ENCODE assay signal across 8 cellular contexts in genomic region chr5:80654054-80654390, GRCh38. TPM values are rescaled to one million over a fixed set of nuclear protein-coding genes. Genes with fewer than 3 reads are reported as not detected.
DNase-seq lines count a peak whose midpoint lies in the region; ATAC-seq, FAIRE-seq and TF ChIP-seq lines count a peak whose summit lies in the region.

No MANE protein-coding gene starts in this region.

- peak overlapping the region; percentile 66 for H3K27ac Mint-ChIP-seq in astrocyte (ENCODE audit: unreplicated experiment)

- peak in 1 of 2 donors; percentile 0 for ATAC-seq in activated T-cell treated with anti-CD3 and anti-CD28 coated beads, Interleukin-2, amount 50 U/mL, for 4 hours
- peak; percentile 64 for ATAC-seq in left colon

- H3K4me2 ChIP-seq in astrocyte (ENCODE audit: low read length): peak overlapping the region; percentile 99

- H3K27me3 Mint-ChIP-seq in activated T-cell treated with anti-CD3 and anti-CD28 coated beads, Interleukin-2, amount 50 U/mL, for 4 hours (ENCODE audit: low read depth): no peaks in the 10 kb centered on the region
- H3K27me3 Mint-ChIP-seq in astrocyte (ENCODE audit: low read depth, unreplicated experiment): no peaks in the 10 kb centered on the region

- DNase-seq in activated T-cell treated with anti-CD3 and anti-CD28 coated beads, Interleukin-2, amount 50 U/mL, for 4 hours: no peak
- no peak for DNase-seq in activated T-cell treated with anti-CD3 and anti-CD28 coated beads, Interleukin-2, amount 50 U/mL, for 48 hours
- DNase-seq in LHCN-M2 (ENCODE audit: low read depth) (peak; percentile 19), astrocyte (ENCODE audit: low read depth) (no peak), left colon (peak; percentile 45 to 57), CD1c-positive myeloid dendritic cell (ENCODE audit: extremely low spot score) (no peak)
- no peak for DNase-seq in effector CD8-positive, alpha-beta T cell (lab: John Stamatoyannopoulos, UW)

- intact Hi-C loops in left colon (cut with DNase I, micrococcal nuclease): no loop called here

- no peaks in the 10 kb centered on the region for H3K9me3 ChIP-seq in astrocyte (ENCODE audit: insufficient read depth, low read depth, low read length)
- H3K9me3 ChIP-seq in subcutaneous abdominal adipose tissue (ENCODE audit: control insufficient read depth in 5 of 5, low read length in 5 of 5): no peaks in the 10 kb centered on the region

- H3K36me3 Mint-ChIP-seq in activated T-cell treated with anti-CD3 and anti-CD28 coated beads, Interleukin-2, amount 50 U/mL, for 4 hours (ENCODE audit: insufficient read depth): peaks cover 16% of the 10 kb centered on the region
- H3K36me3 Mint-ChIP-seq in astrocyte (ENCODE audit: low read depth, unreplicated experiment): no peaks in the 10 kb centered on the region

- H3K27ac ChIP-seq in astrocyte (ENCODE audit: low read depth, low read length) (peak overlapping the region; percentile 59), subcutaneous abdominal adipose tissue (ENCODE audit: low read depth, low read length) (no peak overlapping the region)

- H3K36me3 ChIP-seq in astrocyte (ENCODE audit: insufficient read depth, low read length) (peaks cover 14% of the 10 kb centered on the region), subcutaneous abdominal adipose tissue (ENCODE audit: control insufficient read depth in 5 of 5, insufficient read depth in 5 of 5, low read length in 5 of 5) (peaks cover under 1 to 12% (median 6%) of the 10 kb centered on the region in 5 donors)

- H2AFZ ChIP-seq in astrocyte (ENCODE audit: low read depth, low read length): peak overlapping the region; percentile 30

- no peak for TF ChIP-seq CTCF in astrocyte (IDR thresholded peaks at IDR 0.05; ENCODE audit: insufficient read depth, low read depth, low read length)

- H3K27me3 ChIP-seq in astrocyte (ENCODE audit: insufficient read depth, low read length) (no peaks in the 10 kb centered on the region), subcutaneous abdominal adipose tissue (ENCODE audit: control insufficient read depth in 5 of 5, insufficient read depth in 4 of 5, low read length in 5 of 5) (no peaks in the 10 kb centered on the region)

- H3K4me3 ChIP-seq in astrocyte (ENCODE audit: insufficient read depth, low read depth, low read length) (peak overlapping the region; percentile 83), subcutaneous abdominal adipose tissue (ENCODE audit: low read depth in 1 of 5, low read length in 5 of 5) (peak overlapping the region; percentile 57 to 91 (median 91))

- FAIRE-seq in astrocyte (lab: Jason Lieb, UNC): no peak

- H3K9ac ChIP-seq in astrocyte (ENCODE audit: low read length): peak overlapping the region; percentile 92
- H3K9ac ChIP-seq in subcutaneous abdominal adipose tissue (ENCODE audit: low read length in 5 of 5): peak overlapping the region in 3 of 5 donors; percentile 54 to 66 (median 58)

- H3K4me1 ChIP-seq in astrocyte (ENCODE audit: insufficient read depth, low read length) (peaks cover 24% of the 10 kb centered on the region), subcutaneous abdominal adipose tissue (ENCODE audit: control insufficient read depth in 5 of 5, insufficient read depth in 5 of 5, low read length in 5 of 5) (peaks cover 0 to 37% (median 24%) of the 10 kb centered on the region in 5 donors)

- peaks cover 22% of the 10 kb centered on the region for H3K4me1 Mint-ChIP-seq in activated T-cell treated with anti-CD3 and anti-CD28 coated beads, Interleukin-2, amount 50 U/mL, for 4 hours (ENCODE audit: low read depth)
- peaks cover 18% of the 10 kb centered on the region for H3K4me1 Mint-ChIP-seq in astrocyte (ENCODE audit: low read depth, unreplicated experiment)

- peaks cover 25% of the 10 kb centered on the region for H3K79me2 ChIP-seq in astrocyte (ENCODE audit: insufficient read depth, low read length)

- H4K20me1 ChIP-seq in astrocyte (ENCODE audit: insufficient read depth, low read length): peaks cover 13% of the 10 kb centered on the region

- H3K9me3 Mint-ChIP-seq in activated T-cell treated with anti-CD3 and anti-CD28 coated beads, Interleukin-2, amount 50 U/mL, for 4 hours: no peaks in the 10 kb centered on the region
- H3K9me3 Mint-ChIP-seq in astrocyte (ENCODE audit: unreplicated experiment): no peaks in the 10 kb centered on the region

- peak overlapping the region; percentile 85 for H3K4me3 Mint-ChIP-seq in activated T-cell treated with anti-CD3 and anti-CD28 coated beads, Interleukin-2, amount 50 U/mL, for 4 hours
- H3K4me3 Mint-ChIP-seq in astrocyte (ENCODE audit: unreplicated experiment): peak overlapping the region; percentile 85

RNA-seq across cellular contexts. Expression of gene MSH3, which starts 0.4 kb away (rescaled TPM):
- total RNA-seq in activated T-cell treated with anti-CD3 and anti-CD28 coated beads, Interleukin-2, amount 50 U/mL, for 4 hours: 10 to 100 TPM; 14.6 to 15.5 (median 15.1) TPM
- total RNA-seq in LHCN-M2 (2014; rRNA removed): 12.6 and 15.8 TPM in 2 replicates
- 5.5 TPM for polyA plus RNA-seq in LHCN-M2 (2012)
- total RNA-seq in astrocyte: 15.4 and 16.1 TPM in 2 replicates
- total RNA-seq in left colon: 10 to 100 TPM; 16.2 to 18.6 TPM

RNA-seq across cellular contexts. Expression of gene DHFR, which starts 0.8 kb away (rescaled TPM):
- 10 to 100 TPM; 29.4 to 42.1 (median 32.2) TPM for total RNA-seq in activated T-cell treated with anti-CD3 and anti-CD28 coated beads, Interleukin-2, amount 50 U/mL, for 4 hours
- 112 and 131 TPM in 2 replicates for total RNA-seq in LHCN-M2 (2014; rRNA removed)
- 37.7 TPM for polyA plus RNA-seq in LHCN-M2 (2012)
- 11.9 and 14.4 TPM in 2 replicates for total RNA-seq in astrocyte
- total RNA-seq in left colon: 10 to 100 TPM; 16.8 to 29.2 TPM

Comparison
In these comparisons a context has a peak if more than half of its experiments do, and no peak if none do; other contexts are left out.
1. DNase-seq: peak in LHCN-M2 (single experiment) and left colon (2 of 2); none in activated T-cell treated with anti-CD3 and anti-CD28 coated beads, Interleukin-2, amount 50 U/mL, for 4 hours (single experiment), activated T-cell treated with anti-CD3 and anti-CD28 coated beads, Interleukin-2, amount 50 U/mL, for 48 hours (0 of 2), astrocyte (single experiment), effector CD8-positive, alpha-beta T cell (single experiment) and CD1c-positive myeloid dendritic cell (single experiment).